1 cellular context compared by ENCODE assay signal in the genomic region with DNA sequence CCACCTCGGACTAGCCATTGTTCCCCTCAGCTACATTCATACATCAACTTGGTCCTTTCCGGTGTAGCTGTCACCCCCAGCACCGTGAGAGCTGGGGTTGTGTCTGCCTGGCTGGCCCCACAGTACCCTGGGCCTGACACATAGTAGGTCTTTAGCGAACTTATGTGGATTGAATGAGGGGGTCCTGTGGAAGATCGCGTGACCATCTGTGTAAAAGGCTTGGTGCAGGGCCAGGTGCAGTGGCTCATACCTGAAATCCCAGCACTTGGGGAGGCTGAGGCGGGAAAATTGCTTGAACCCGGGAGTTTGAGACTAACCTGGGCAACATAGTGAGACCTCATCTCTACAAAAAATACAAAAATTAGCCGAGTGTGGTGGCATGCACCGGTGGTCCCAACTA.
TF ChIP-seq lines count a peak whose summit lies in the region.

No MANE protein-coding gene starts in this region.

TF ChIP-seq in K562, 482 proteins besides CTCF, POLR2A, EP300 and RAD21:
- TF ChIP-seq HDAC3 (IDR thresholded peaks at IDR 0.05; ENCODE audit: borderline replicate concordance, partially characterized antibody) (no peak), ZNF347 (CRISPR knock-in tag; IDR thresholded peaks at IDR 0.05; ENCODE audit: low read depth) (no peak), MAFG (tag; conservative IDR thresholded peaks at IDR 0.05) (no peak), ZNF121 (CRISPR knock-in tag; conservative IDR thresholded peaks at IDR 0.05) (0 out of 2 replicates have a peak, but pooled peaks have one; percentile 17), PCBP1 (IDR thresholded peaks at IDR 0.05; ENCODE audit: low read depth, low read length, poor library complexity, severe bottlenecking) (no peak), POLR2G (IDR thresholded peaks at IDR 0.05; ENCODE audit: low read depth, low read length) (0 out of 2 replicates have a peak, but pooled peaks have one; percentile 16), SPI1 (IDR thresholded peaks at IDR 0.05; ENCODE audit: borderline replicate concordance, low read depth, low read length) (no peak), ZKSCAN1 (IDR thresholded peaks at IDR 0.05; ENCODE audit: low read depth, low read length) (peak; percentile 96), RBFOX2 (IDR thresholded peaks at IDR 0.05; ENCODE audit: low read depth, low read length) (peak; percentile 45)
